In the genomic region with DNA sequence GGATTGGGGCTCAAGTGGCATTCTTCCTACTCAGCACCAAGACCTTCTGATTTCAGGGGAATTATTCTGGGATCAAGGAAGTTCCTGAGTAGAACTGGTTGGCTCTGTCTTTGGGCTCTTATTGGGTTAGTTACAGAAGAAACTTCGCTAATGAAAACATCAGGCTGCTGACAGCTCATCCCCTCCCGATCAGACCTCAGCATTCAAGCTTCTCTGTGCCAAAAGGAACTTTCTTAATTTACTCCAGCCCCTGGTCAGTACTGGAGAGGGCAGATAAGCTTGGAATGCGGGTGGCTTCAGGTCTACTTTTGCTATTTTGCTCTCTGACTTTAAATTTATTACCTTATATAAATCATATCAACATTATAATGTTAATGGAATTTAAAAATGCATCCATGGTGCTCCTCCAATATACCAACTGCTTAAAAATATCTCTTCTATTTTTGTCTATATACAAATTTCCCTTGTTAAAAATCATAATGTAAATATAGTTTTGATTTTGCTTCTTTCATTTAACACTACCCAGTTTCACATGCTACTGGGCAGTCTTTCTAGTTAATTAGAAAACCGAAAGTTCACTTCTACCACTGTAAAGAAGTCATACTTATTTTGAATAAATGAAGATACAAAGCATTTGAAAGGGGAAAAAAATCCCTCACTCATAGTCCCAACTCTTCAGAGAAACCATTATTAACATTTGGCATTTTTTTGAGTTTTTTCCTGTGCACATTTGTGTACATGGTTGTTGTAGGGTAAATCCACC, we compare ENCODE assay signal across 26 cellular contexts. TPM values are rescaled to one million over a fixed set of nuclear protein-coding genes. Genes with fewer than 3 reads are reported as not detected.
A peak's percentile ranks its signal among the peaks of the same experiment; 100 is the strongest.
DNase-seq lines count a peak whose midpoint lies in the region; ATAC-seq and TF ChIP-seq lines count a peak whose summit lies in the region.
"Had no signal": no experiment of that assay in that cellular context is flagged by ENCODE, and none has a peak within 500 bp of the region (broad histone marks: within the 10 kb centered on the region; RNA-seq: fewer than 3 reads in every experiment).

No MANE protein-coding gene starts in this region.

- peaks cover 57% of the 10 kb centered on the region for H3K4me1 ChIP-seq in left ventricle myocardium inferior
- H3K4me1 ChIP-seq in CD8-positive, alpha-beta T cell (ENCODE audit: insufficient read depth, low read length) = peaks cover 2% of the 10 kb centered on the region

- DNase-seq in left ventricle myocardium inferior (no peak), cardiac septum (ENCODE audit: low spot score) (no peak), NCI-H226 (peak; percentile 40), SHP77 (lab: John Stamatoyannopoulos, UW) (no peak)
- no peak for DNase-seq in stimulated activated effector memory CD8-positive, alpha-beta T cell treated with anti-CD3 and anti-CD28 coated beads, Interleukin-12 subunit alpha, Interleukin-12 subunit beta, amount 100 ng/mL, for 72 hours (ENCODE audit: low spot score in 2 of 2)
- no peak for DNase-seq in CD8-positive, alpha-beta T cell
- DNase-seq: activated CD4-positive, alpha-beta T cell treated with anti-CD3 and anti-CD28 coated beads, Interleukin-2, amount 50 U/mL, for 1 hour; aorta; cerebellar nuclear complex; effector memory CD4-positive, alpha-beta T cell; esophagus squamous epithelium; KG1; NCI-H1930; NCI-H510A treated with DMSO at 0.1 percent for 48 hours; SHP77 treated with DMSO at 0.1 percent for 48 hours; stimulated activated CD4-positive, alpha-beta T cell treated with anti-CD3 and anti-CD28 coated beads, Interleukin-12 subunit alpha, Interleukin-12 subunit beta, amount 100 ng/mL, for 4 hours; stimulated activated CD8-positive, alpha-beta memory T cell treated with anti-CD3 and anti-CD28 coated beads, Interleukin-4, amount 100 ng/mL, for 48 hours had no signal

- CTCF ChIA-PET in CD8-positive, alpha-beta T cell (lab: Charles Lee) = interaction anchor here (0.6 to 0.8 kb wide), 2 partner anchors 25 to 28 kb away, joined by 3 to 4 read pairs; no protein-coding TSS in a partner anchor

- H3K27ac ChIP-seq in left ventricle myocardium inferior (replicated peaks) = peak overlapping the region; percentile 61
- no peak overlapping the region for H3K27ac ChIP-seq in CD8-positive, alpha-beta T cell (ENCODE audit: low read depth, low read length)
- H3K27ac ChIP-seq: BLaER1 treated with 17β-estradiol and CSF1 and Interleukin-3, amounts not matched to agents 10 nM and 100 nM; esophagus squamous epithelium; neutrophil; suprapubic skin had no signal

- ATAC-seq in GM21619 (IDR thresholded peaks at IDR 0.05; ENCODE audit: unreplicated experiment) (peak; percentile 87), HG02981 (IDR thresholded peaks at IDR 0.05; ENCODE audit: unreplicated experiment) (no peak)
- no peak for ATAC-seq in stimulated activated effector memory CD8-positive, alpha-beta T cell treated with anti-CD3 and anti-CD28 coated beads, Interleukin-12 subunit alpha, Interleukin-12 subunit beta, amount 100 ng/mL, for 72 hours
- ATAC-seq in CD8-positive, alpha-beta T cell = no peak

- no peaks in the 10 kb centered on the region for H3K27me3 ChIP-seq in left ventricle myocardium inferior (ENCODE audit: low read depth)
- no peaks in the 10 kb centered on the region for H3K27me3 ChIP-seq in CD8-positive, alpha-beta T cell (ENCODE audit: insufficient read depth, low read length)
- H3K27me3 ChIP-seq: BLaER1 treated with 17β-estradiol and CSF1 and Interleukin-3, amounts not matched to agents 10 nM and 100 nM; esophagus squamous epithelium; neutrophil; suprapubic skin had no signal

- peaks cover 36% of the 10 kb centered on the region for H3K36me3 ChIP-seq in left ventricle myocardium inferior
- no peaks in the 10 kb centered on the region for H3K36me3 ChIP-seq in CD8-positive, alpha-beta T cell (ENCODE audit: insufficient read depth, low read length)
- H3K36me3 ChIP-seq: BLaER1 treated with 17β-estradiol and CSF1 and Interleukin-3, amounts not matched to agents 10 nM and 100 nM; esophagus squamous epithelium; neutrophil; suprapubic skin had no signal

- no peak for TF ChIP-seq CTCF in left ventricle myocardium inferior (IDR thresholded peaks at IDR 0.05; ENCODE audit: borderline replicate concordance)
- TF ChIP-seq CTCF in CD8-positive, alpha-beta T cell (IDR thresholded peaks at IDR 0.05) = no peak

- no peaks in the 10 kb centered on the region for H3K27me3 Mint-ChIP-seq in CD8-positive, alpha-beta T cell (ENCODE audit: low read depth)

- no peak overlapping the region for H3K4me3 Mint-ChIP-seq in stimulated activated effector memory CD8-positive, alpha-beta T cell treated with anti-CD3 and anti-CD28 coated beads, Interleukin-12 subunit alpha, Interleukin-12 subunit beta, amount 100 ng/mL, for 72 hours
- no peak overlapping the region for H3K4me3 Mint-ChIP-seq in CD8-positive, alpha-beta T cell
- H3K4me3 Mint-ChIP-seq: T-helper 1 cell treated with Interleukin-12 subunit alpha and Interleukin-12 subunit beta and Interleukin-4 antibody, amounts not matched to agents 30 μg/mL and 1 μg/mL, for 36 hours had no signal

- H3K9me3 ChIP-seq in left ventricle myocardium inferior (replicated peaks) = no peaks in the 10 kb centered on the region
- H3K9me3 ChIP-seq in CD8-positive, alpha-beta T cell (ENCODE audit: low read length) = no peaks in the 10 kb centered on the region
- H3K9me3 ChIP-seq: BLaER1 treated with 17β-estradiol and CSF1 and Interleukin-3, amounts not matched to agents 10 nM and 100 nM; esophagus squamous epithelium; neutrophil; suprapubic skin had no signal

- H3K9me3 Mint-ChIP-seq in stimulated activated effector memory CD8-positive, alpha-beta T cell treated with anti-CD3 and anti-CD28 coated beads, Interleukin-12 subunit alpha, Interleukin-12 subunit beta, amount 100 ng/mL, for 72 hours = no peaks in the 10 kb centered on the region
- H3K9me3 Mint-ChIP-seq in CD8-positive, alpha-beta T cell = no peaks in the 10 kb centered on the region
- H3K9me3 Mint-ChIP-seq: T-helper 1 cell treated with Interleukin-12 subunit alpha and Interleukin-12 subunit beta and Interleukin-4 antibody, amounts not matched to agents 30 μg/mL and 1 μg/mL, for 36 hours had no signal

- intact Hi-C loops in left ventricle myocardium inferior (cut with micrococcal nuclease) = no loop called here
- intact Hi-C loops in cardiac septum (cut with DNase I) = no loop called here
- intact Hi-C loops in CD8-positive, alpha-beta T cell (cut with DNase I, micrococcal nuclease) = no loop called here

- H3K4me1 Mint-ChIP-seq in stimulated activated effector memory CD8-positive, alpha-beta T cell treated with anti-CD3 and anti-CD28 coated beads, Interleukin-12 subunit alpha, Interleukin-12 subunit beta, amount 100 ng/mL, for 72 hours = peaks cover 6% of the 10 kb centered on the region
- H3K4me1 Mint-ChIP-seq in CD8-positive, alpha-beta T cell (ENCODE audit: low read depth) = peaks cover 9% of the 10 kb centered on the region

- no peak overlapping the region for H3K4me3 ChIP-seq in left ventricle myocardium inferior
- H3K4me3 ChIP-seq in CD8-positive, alpha-beta T cell (ENCODE audit: low read depth, low read length) = no peak overlapping the region
- H3K4me3 ChIP-seq: BLaER1 treated with 17β-estradiol and CSF1 and Interleukin-3, amounts not matched to agents 10 nM and 100 nM; esophagus squamous epithelium; suprapubic skin had no signal

- peak overlapping the region; percentile 45 for H3K27ac Mint-ChIP-seq in stimulated activated effector memory CD8-positive, alpha-beta T cell treated with anti-CD3 and anti-CD28 coated beads, Interleukin-12 subunit alpha, Interleukin-12 subunit beta, amount 100 ng/mL, for 72 hours
- H3K27ac Mint-ChIP-seq in CD8-positive, alpha-beta T cell = no peak overlapping the region
- H3K27ac Mint-ChIP-seq: T-helper 1 cell treated with Interleukin-12 subunit alpha and Interleukin-12 subunit beta and Interleukin-4 antibody, amounts not matched to agents 30 μg/mL and 1 μg/mL, for 36 hours had no signal

- POLR2A ChIA-PET in CD8-positive, alpha-beta T cell (lab: Charles Lee) = interaction anchor here (0.7 to 0.8 kb wide), 2 partner anchors 29 to 103 kb away, joined by 3 read pairs; no protein-coding TSS in a partner anchor

- H3K36me3 Mint-ChIP-seq in stimulated activated effector memory CD8-positive, alpha-beta T cell treated with anti-CD3 and anti-CD28 coated beads, Interleukin-12 subunit alpha, Interleukin-12 subunit beta, amount 100 ng/mL, for 72 hours = peaks cover 24% of the 10 kb centered on the region
- no peaks in the 10 kb centered on the region for H3K36me3 Mint-ChIP-seq in CD8-positive, alpha-beta T cell

RNA-seq across cellular contexts. Expression of gene PCARE, which starts 34.4 kb away (rescaled TPM):
- total RNA-seq in left ventricle myocardium inferior (0.74 TPM), cardiac septum (0.11 TPM)
- not detected for total RNA-seq in CD8-positive, alpha-beta T cell
- total RNA-seq: aorta, glomerular endothelial cell, H4, HT-29 had no signal

RNA-seq across cellular contexts. Expression of gene TOGARAM2, which starts 58.8 kb away (rescaled TPM):
- total RNA-seq in left ventricle myocardium inferior (51.9 TPM), cardiac septum (0.48 TPM)
- 1 to 10 TPM; 4.6 to 4.8 TPM for total RNA-seq in CD8-positive, alpha-beta T cell
- total RNA-seq: glomerular endothelial cell had no signal
